In genomic region chr10:119337796-119338432, GRCh38 we compare ENCODE assay signal across 2 cellular contexts.
TF ChIP-seq lines count a peak whose summit lies in the region.

No MANE protein-coding gene starts in this region.

TF ChIP-seq in SK-N-SH, 30 proteins besides CTCF, POLR2A, EP300 and RAD21 (continued from another document):
- TF ChIP-seq REST (IDR thresholded peaks at IDR 0.05; ENCODE audit: low read depth, low read length), result no peak
TF ChIP-seq in SK-N-SH: peak in this region for 0.

TF ChIP-seq in GM23338, 12 proteins besides CTCF, POLR2A, EP300 and RAD21 (continued from another document):
- TF ChIP-seq ZNF462 (CRISPR knock-in tag; IDR thresholded peaks at IDR 0.05) (no peak), STAT1 (IDR thresholded peaks at IDR 0.05; ENCODE audit: unreplicated experiment) (no peak), POLR2AphosphoS5 (IDR thresholded peaks at IDR 0.05; ENCODE audit: low read depth) (no peak)
